10 cellular contexts compared by ENCODE assay signal in genomic region chr1:89271616-89272015, GRCh38. TPM values are rescaled to one million over a fixed set of nuclear protein-coding genes. Genes with fewer than 3 reads are reported as not detected.
A peak's percentile ranks its signal among the peaks of the same experiment; 100 is the strongest.
DNase-seq lines count a peak whose midpoint lies in the region; ATAC-seq and TF ChIP-seq lines count a peak whose summit lies in the region.
"Had no signal": no experiment of that assay in that cellular context is flagged by ENCODE, and none has a peak within 500 bp of the region (broad histone marks: within the 10 kb centered on the region; RNA-seq: fewer than 3 reads in every experiment).

No MANE protein-coding gene starts in this region.

- CTCF ChIA-PET in activated naive CD4-positive, alpha-beta T cell treated with anti-CD3 and anti-CD28 coated beads, Interleukin-2, amount 10 ng/mL, durations not matched to agents 7 days and 5 days (lab: Charles Lee) = interaction anchor here (0.7 to 12.4 kb wide), 8 partner anchors 12 to 186 kb away, joined by 3 to 122 read pairs (median 7); partner anchors contain the start of gene GBP2

- H3K4me3 ChIP-seq in fibroblast of lung (replicated peaks in 1 of 4; ENCODE audit: control extremely low read depth in 1 of 4, insufficient read depth in 1 of 4, low read depth in 3 of 4, low read length in 4 of 4) (no peak overlapping the region), GM23338 (no peak overlapping the region)

- H3K9me3 Mint-ChIP-seq in activated naive CD4-positive, alpha-beta T cell treated with anti-CD3 and anti-CD28 coated beads, Interleukin-2, amount 10 ng/mL, durations not matched to agents 7 days and 5 days = peaks cover 5% of the 10 kb centered on the region
- H3K9me3 Mint-ChIP-seq in T-helper 1 cell treated with Interleukin-12 subunit alpha and Interleukin-12 subunit beta and Interleukin-4 antibody, amounts not matched to agents 30 μg/mL and 1 μg/mL, for 36 hours = peaks cover 11% of the 10 kb centered on the region
- 0 out of 3 replicates have a peak, but pooled peaks cover 3% of the 10 kb centered on the region for H3K9me3 Mint-ChIP-seq in GM23338

- peaks cover 69% of the 10 kb centered on the region for H3K4me1 Mint-ChIP-seq in activated naive CD4-positive, alpha-beta T cell treated with anti-CD3 and anti-CD28 coated beads, Interleukin-2, amount 10 ng/mL, durations not matched to agents 7 days and 5 days
- peaks cover 59% of the 10 kb centered on the region for H3K4me1 Mint-ChIP-seq in T-helper 1 cell treated with Interleukin-12 subunit alpha and Interleukin-12 subunit beta and Interleukin-4 antibody, amounts not matched to agents 30 μg/mL and 1 μg/mL, for 36 hours (ENCODE audit: low read depth)
- no peaks in the 10 kb centered on the region for H3K4me1 Mint-ChIP-seq in GM23338

- no peaks in the 10 kb centered on the region for H3K9me3 ChIP-seq in fibroblast of lung (ENCODE audit: control insufficient read depth, insufficient read depth, low read depth, low read length)

- H4K20me1 ChIP-seq in fibroblast of lung (ENCODE audit: control insufficient read depth, extremely low read depth, insufficient read depth, low read length) (no peaks in the 10 kb centered on the region), GM23338 (replicated peaks; ENCODE audit: insufficient read depth) (no peaks in the 10 kb centered on the region)

- H3K27me3 Mint-ChIP-seq in activated naive CD4-positive, alpha-beta T cell treated with anti-CD3 and anti-CD28 coated beads, Interleukin-2, amount 10 ng/mL, durations not matched to agents 7 days and 5 days = no peaks in the 10 kb centered on the region
- no peaks in the 10 kb centered on the region for H3K27me3 Mint-ChIP-seq in T-helper 1 cell treated with Interleukin-12 subunit alpha and Interleukin-12 subunit beta and Interleukin-4 antibody, amounts not matched to agents 30 μg/mL and 1 μg/mL, for 36 hours (ENCODE audit: low read depth)
- H3K27me3 Mint-ChIP-seq in GM23338 (ENCODE audit: insufficient read depth, low read depth, poor library complexity) = no peaks in the 10 kb centered on the region

- H2AFZ ChIP-seq in fibroblast of lung (ENCODE audit: low read length) = no peak overlapping the region
- H2AFZ ChIP-seq in GM23338 = no peak overlapping the region

- H3K27ac ChIP-seq in fibroblast of lung (ENCODE audit: insufficient read depth, low read length) (no peak overlapping the region), GM23338 (ENCODE audit: low read depth) (no peak overlapping the region)

- H3K27ac Mint-ChIP-seq in activated naive CD4-positive, alpha-beta T cell treated with anti-CD3 and anti-CD28 coated beads, Interleukin-2, amount 10 ng/mL, durations not matched to agents 7 days and 5 days = peak overlapping the region; percentile 98
- peak overlapping the region; percentile 99 for H3K27ac Mint-ChIP-seq in T-helper 1 cell treated with Interleukin-12 subunit alpha and Interleukin-12 subunit beta and Interleukin-4 antibody, amounts not matched to agents 30 μg/mL and 1 μg/mL, for 36 hours
- no peak overlapping the region for H3K27ac Mint-ChIP-seq in GM23338

- H3K4me2 ChIP-seq in fibroblast of lung (ENCODE audit: extremely low read depth, insufficient read depth, low read length) (no peak overlapping the region), GM23338 (no peak overlapping the region)

- no peak for DNase-seq in activated naive CD4-positive, alpha-beta T cell treated with anti-CD3 and anti-CD28 coated beads, Interleukin-2, amount 10 ng/mL, durations not matched to agents 7 days and 5 days
- no peak for DNase-seq in activated naive CD4-positive, alpha-beta T cell (lab: John Stamatoyannopoulos, UW)
- peak; percentile 1 to 74 for DNase-seq in fibroblast of lung (ENCODE audit: low read depth in 2 of 2)
- DNase-seq in stromal cell of bone marrow (ENCODE audit: low read depth) = peak; percentile 79
- no peak for DNase-seq in GM23338 (ENCODE audit: low spot score)
- no peak for DNase-seq in SW 1271 (lab: John Stamatoyannopoulos, UW)
- DNase-seq: activated CD8-positive, alpha-beta memory T cell treated with anti-CD3 and anti-CD28 coated beads, Interleukin-2, amount 50 U/mL, for 4 hours; midbrain had no signal

- no peak for TF ChIP-seq CTCF in fibroblast of lung (conservative IDR thresholded peaks at IDR 0.05 in 1 of 2, IDR thresholded peaks at IDR 0.05 in 1 of 2; ENCODE audit: low read depth in 1 of 2, low read length in 2 of 2)
- TF ChIP-seq CTCF in GM23338 (conservative IDR thresholded peaks at IDR 0.05; ENCODE audit: low read depth in 2 of 2) = no peak

- no peaks in the 10 kb centered on the region for H3K36me3 ChIP-seq in fibroblast of lung (ENCODE audit: control insufficient read depth, insufficient read depth, low read length)
- no peaks in the 10 kb centered on the region for H3K36me3 ChIP-seq in GM23338 (ENCODE audit: insufficient read depth)

- H3K9me2 ChIP-seq in GM23338 (ENCODE audit: insufficient read depth) = no peaks in the 10 kb centered on the region

- H3F3A ChIP-seq in GM23338 (replicated peaks; ENCODE audit: low read depth) = no peaks in the 10 kb centered on the region

- H3K4me1 ChIP-seq in fibroblast of lung (ENCODE audit: control insufficient read depth, extremely low read depth, insufficient read depth, low read length) = no peaks in the 10 kb centered on the region
- no peaks in the 10 kb centered on the region for H3K4me1 ChIP-seq in GM23338 (ENCODE audit: insufficient read depth)

- H3K79me2 ChIP-seq in fibroblast of lung (ENCODE audit: control insufficient read depth, insufficient read depth, low read length) (no peaks in the 10 kb centered on the region), GM23338 (replicated peaks; ENCODE audit: insufficient read depth) (no peaks in the 10 kb centered on the region)

- no peak for ATAC-seq in GM23338
- no peak for ATAC-seq in HG02870 (IDR thresholded peaks at IDR 0.05; ENCODE audit: unreplicated experiment)

- H3K36me3 Mint-ChIP-seq in activated naive CD4-positive, alpha-beta T cell treated with anti-CD3 and anti-CD28 coated beads, Interleukin-2, amount 10 ng/mL, durations not matched to agents 7 days and 5 days = peaks cover 63% of the 10 kb centered on the region
- peaks cover 67% of the 10 kb centered on the region for H3K36me3 Mint-ChIP-seq in T-helper 1 cell treated with Interleukin-12 subunit alpha and Interleukin-12 subunit beta and Interleukin-4 antibody, amounts not matched to agents 30 μg/mL and 1 μg/mL, for 36 hours (ENCODE audit: low read depth)
- no peaks in the 10 kb centered on the region for H3K36me3 Mint-ChIP-seq in GM23338 (ENCODE audit: low read depth)

- no peaks in the 10 kb centered on the region for H3K27me3 ChIP-seq in fibroblast of lung (ENCODE audit: control insufficient read depth, insufficient read depth, low read length)
- H3K27me3 ChIP-seq in GM23338 (ENCODE audit: insufficient read depth) = no peaks in the 10 kb centered on the region

- peak overlapping the region; percentile 93 for H3K4me3 Mint-ChIP-seq in activated naive CD4-positive, alpha-beta T cell treated with anti-CD3 and anti-CD28 coated beads, Interleukin-2, amount 10 ng/mL, durations not matched to agents 7 days and 5 days
- peak overlapping the region; percentile 99 for H3K4me3 Mint-ChIP-seq in T-helper 1 cell treated with Interleukin-12 subunit alpha and Interleukin-12 subunit beta and Interleukin-4 antibody, amounts not matched to agents 30 μg/mL and 1 μg/mL, for 36 hours
- H3K4me3 Mint-ChIP-seq in GM23338 = no peak overlapping the region

- H3K9ac ChIP-seq in fibroblast of lung (ENCODE audit: insufficient read depth, low read length) = no peak overlapping the region

TF ChIP-seq in GM23338, 12 proteins besides CTCF, POLR2A, EP300 and RAD21 (continues in another document):
- TF ChIP-seq NANOG (IDR thresholded peaks at IDR 0.05; ENCODE audit: borderline replicate concordance) (no peak), EZH2phosphoT487 (IDR thresholded peaks at IDR 0.05; ENCODE audit: unreplicated experiment) (no peak), ETS1 (IDR thresholded peaks at IDR 0.05) (no peak), STAT1 (IDR thresholded peaks at IDR 0.05; ENCODE audit: unreplicated experiment) (no peak), ZNF114 (CRISPR knock-in tag; IDR thresholded peaks at IDR 0.05) (no peak), EZH2 (IDR thresholded peaks at IDR 0.05; ENCODE audit: low read depth, unreplicated experiment) (no peak), JUNB (IDR thresholded peaks at IDR 0.05; ENCODE audit: unreplicated experiment) (no peak)

RNA-seq across cellular contexts. Expression of gene GBP5, which starts 1.0 kb away (rescaled TPM):
- total RNA-seq in fibroblast of lung = under 0.01 and 0.17 TPM in 2 replicates
- polyA plus RNA-seq in fibroblast of lung (not detected in 2 replicates), GM23338 (2016; fragmentation: Nextera tagmentation; extraction: Ambion mirVana) (not detected in 2 replicates)
- not detected in 2 replicates for polyA plus RNA-seq in fibroblast of lung (2012)
- polyA minus RNA-seq in fibroblast of lung (ENCODE audit: low replicate concordance) = not detected in 2 replicates
- not detected in 2 replicates for total RNA-seq in GM23338 (2014; rRNA removed; shearing (Covaris generic))

Comparison
In these comparisons a context has a peak if more than half of its experiments do, and no peak if none do; other contexts are left out.
1. DNase-seq: peak in fibroblast of lung (2 of 2) and stromal cell of bone marrow (single experiment); none in activated naive CD4-positive, alpha-beta T cell treated with anti-CD3 and anti-CD28 coated beads, Interleukin-2, amount 10 ng/mL, durations not matched to agents 7 days and 5 days (single experiment), activated naive CD4-positive, alpha-beta T cell (0 of 4), GM23338 (single experiment) and SW 1271 (0 of 2).